Comparison of ENCODE assay signal across 1 cellular context in genomic region chr20:297098-297924, GRCh38.
TF ChIP-seq lines count a peak whose summit lies in the region.

Gene ZCCHC3, plus strand, starts transcription at chr20:297570. Its CDS starts 17 bp downstream, at chr20:297587.

TF ChIP-seq in A549, 52 proteins besides CTCF, POLR2A, EP300 and RAD21 (continued from another document):
- peak; percentile 64 for TF ChIP-seq REST (IDR thresholded peaks at IDR 0.05)
- no peak for TF ChIP-seq ZSCAN20 (CRISPR knock-in tag; IDR thresholded peaks at IDR 0.05)
- TF ChIP-seq NFE2L2 (conservative IDR thresholded peaks at IDR 0.05; ENCODE audit: low read length): no peak
- TF ChIP-seq CEBPB (IDR thresholded peaks at IDR 0.05): peak; percentile 70 to 88
- no peak for TF ChIP-seq MAFK (IDR thresholded peaks at IDR 0.05; ENCODE audit: partially characterized antibody)
- TF ChIP-seq HOXB13 (CRISPR knock-in tag; IDR thresholded peaks at IDR 0.05; ENCODE audit: low read depth): no peak
- TF ChIP-seq BCL3 (IDR thresholded peaks at IDR 0.05): peak; percentile 96
- no peak for TF ChIP-seq EHMT2 (IDR thresholded peaks at IDR 0.05; ENCODE audit: low read depth)
- TF ChIP-seq JUNB (IDR thresholded peaks at IDR 0.05): no peak
- TF ChIP-seq ATOH8 (CRISPR knock-in tag; IDR thresholded peaks at IDR 0.05; ENCODE audit: low read depth): no peak
- TF ChIP-seq KDM5A (IDR thresholded peaks at IDR 0.05): peak; percentile 71
- no peak for TF ChIP-seq RNF2 (IDR thresholded peaks at IDR 0.05; ENCODE audit: borderline replicate concordance, low read depth)
- TF ChIP-seq PBX3 (IDR thresholded peaks at IDR 0.05): no peak
- TF ChIP-seq USF2 (IDR thresholded peaks at IDR 0.05): peak; percentile 70
- TF ChIP-seq ESRRA (IDR thresholded peaks at IDR 0.05; ENCODE audit: borderline replicate concordance, low read length): no peak
- peak; percentile 97 for TF ChIP-seq MAX (IDR thresholded peaks at IDR 0.05)
- TF ChIP-seq TFCP2L1 (CRISPR knock-in tag; IDR thresholded peaks at IDR 0.05): 0 out of 2 replicates have a peak, but pooled peaks have one; percentile 20
- TF ChIP-seq GATA3 (IDR thresholded peaks at IDR 0.05; ENCODE audit: borderline replicate concordance): peak; percentile 62
- TF ChIP-seq ZNF302 (CRISPR knock-in tag; IDR thresholded peaks at IDR 0.05): no peak
- no peak for TF ChIP-seq CHD4 (IDR thresholded peaks at IDR 0.05; ENCODE audit: borderline replicate concordance)
- TF ChIP-seq EHF (CRISPR knock-in tag; IDR thresholded peaks at IDR 0.05): no peak
- TF ChIP-seq FOSB (CRISPR knock-in tag; IDR thresholded peaks at IDR 0.05): no peak
- no peak for TF ChIP-seq FOXS1 (CRISPR knock-in tag; IDR thresholded peaks at IDR 0.05)
- TF ChIP-seq NR3C1 (IDR thresholded peaks at IDR 0.05): no peak
- no peak for TF ChIP-seq SREBF2 (IDR thresholded peaks at IDR 0.05)
- TF ChIP-seq HDAC2 (IDR thresholded peaks at IDR 0.05): peak; percentile 75; the same call in 1 of the 2 replicates
- no peak for TF ChIP-seq KDM1A (IDR thresholded peaks at IDR 0.05; ENCODE audit: low read depth)
- TF ChIP-seq HEYL (CRISPR knock-in tag; IDR thresholded peaks at IDR 0.05): no peak
- TF ChIP-seq RARB (CRISPR knock-in tag; IDR thresholded peaks at IDR 0.05): no peak
- TF ChIP-seq JUN (IDR thresholded peaks at IDR 0.05): peak; percentile 91 to 96
